Comparison of ENCODE assay signal across 8 cellular contexts in genomic region chr12:2812290-2813213, GRCh38. TPM values are rescaled to one million over a fixed set of nuclear protein-coding genes. Genes with fewer than 3 reads are reported as not detected.
DNase-seq lines count a peak whose midpoint lies in the region; ATAC-seq and TF ChIP-seq lines count a peak whose summit lies in the region.

ITFG2 (plus strand) TSS chr12:2812668; CDS start chr12:2812761, 93 bp downstream.

- H3K27me3 ChIP-seq in H7 (ENCODE audit: control insufficient read depth, insufficient read depth, low read length): no peaks in the 10 kb centered on the region

- H3K4me3 Mint-ChIP-seq in natural killer cell: peak within 1 kb of the TSS; percentile 100

- H3K4me3 ChIP-seq in H7 (ENCODE audit: insufficient read depth, low read depth, low read length): peak within 1 kb of the TSS; percentile 80

- peak; percentile 99 for DNase-seq in ELR (ENCODE audit: low read depth)
- peak; percentile 97 for DNase-seq in H7
- peak; percentile 98 for DNase-seq in M059J (ENCODE audit: low read depth)
- peak; percentile 88 to 91 for DNase-seq in SHP77 (lab: John Stamatoyannopoulos, UW)
- DNase-seq in activated effector memory CD4-positive, alpha-beta T cell treated with Interleukin-2 at 50 U/mL for 16 hours: peak; percentile 95
- peak; percentile 98 for DNase-seq in fibroblast of peridontal ligament (ENCODE audit: extremely low read depth)
- peak; percentile 91 for DNase-seq in natural killer cell
- peak; percentile 98 for DNase-seq in stimulated activated naive CD4-positive, alpha-beta T cell treated with Interleukin-2 at 50 U/mL for 16 hours (lab: John Stamatoyannopoulos, UW)

- H3K9me3 Mint-ChIP-seq in natural killer cell: no peaks in the 10 kb centered on the region

- TF ChIP-seq CTCF in natural killer cell (IDR thresholded peaks at IDR 0.05): no peak

- no peaks in the 10 kb centered on the region for H3K36me3 Mint-ChIP-seq in natural killer cell

- ATAC-seq in natural killer cell: peak; percentile 93 to 98 (median 93)

- H3K27ac Mint-ChIP-seq in natural killer cell: peak within 1 kb of the TSS; percentile 97 to 100

- no peaks in the 10 kb centered on the region; the same call in 1 of the 2 replicates for H3K36me3 ChIP-seq in H7 (replicated peaks; ENCODE audit: control insufficient read depth, insufficient read depth, low read length)

- H3K27me3 Mint-ChIP-seq in natural killer cell (ENCODE audit: low read depth in 2 of 2): no peaks in the 10 kb centered on the region

- H3K4me1 Mint-ChIP-seq in natural killer cell: peaks cover 18 to 24% of the 10 kb centered on the region in 2 donors

- intact Hi-C loops in natural killer cell (cut with micrococcal nuclease): loop anchor here (1.0 to 2.0 kb wide), 4 partner anchors 16 to 122 kb away; partner anchors contain the start of genes FOXM1, RHNO1 and TULP3

RNA-seq across cellular contexts. Expression of gene ITFG2, which starts in this region (rescaled TPM):
- 11.8 and 20.5 TPM in 2 replicates for total RNA-seq in H7 (2014; rRNA removed; shearing (Covaris generic))
- 9.1 and 13.8 TPM in 2 replicates for total RNA-seq in M059J (2014; rRNA removed; shearing (Covaris generic))
- total RNA-seq in natural killer cell: 10 to 100 TPM; 58.6 to 72.0 (median 59.9) TPM

Comparison
In these comparisons a context has a peak if more than half of its experiments do, and no peak if none do; other contexts are left out.
1. Peak in every context shown above with its lines: DNase-seq, ATAC-seq and H3K4me3 ChIP-seq.